12 cellular contexts compared by ENCODE assay signal in the genomic region with DNA sequence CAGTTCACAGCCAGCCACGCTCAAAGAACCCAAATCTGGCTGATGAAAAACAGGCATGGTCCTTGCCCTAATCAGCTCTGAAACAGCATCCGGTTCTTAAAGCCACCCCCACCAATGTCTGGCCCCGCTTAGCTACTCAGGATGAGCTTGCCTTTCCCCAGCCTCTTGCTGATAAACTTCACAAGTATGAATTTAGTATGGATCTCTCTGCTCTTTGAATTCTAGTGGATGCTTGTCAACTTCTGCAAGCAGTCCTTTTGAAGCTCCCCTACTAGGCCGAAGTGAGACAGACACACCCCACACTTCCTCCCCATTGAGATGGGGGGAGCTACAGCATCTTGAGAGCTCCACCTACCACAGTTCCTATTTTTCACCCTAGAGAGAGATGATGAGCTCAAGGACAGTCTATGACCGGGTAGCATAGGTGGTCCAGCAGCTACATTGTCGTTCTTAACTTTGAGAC. TPM values are rescaled to one million over a fixed set of nuclear protein-coding genes. Genes with fewer than 3 reads are reported as not detected.
DNase-seq lines count a peak whose midpoint lies in the region; ATAC-seq and TF ChIP-seq lines count a peak whose summit lies in the region.
"Had no signal": no experiment of that assay in that cellular context is flagged by ENCODE, and none has a peak within 500 bp of the region (broad histone marks: within the 10 kb centered on the region; RNA-seq: fewer than 3 reads in every experiment).

No MANE protein-coding gene starts in this region.

- no peaks in the 10 kb centered on the region for H3K79me1 ChIP-seq in mesenchymal stem cell (replicated peaks; ENCODE audit: low read length, poor library complexity, severe bottlenecking)

- H3K4me3 ChIP-seq in SK-N-SH (ENCODE audit: low read depth in 2 of 2, low read length in 1 of 2), result no peak overlapping the region
- no peak overlapping the region for H3K4me3 ChIP-seq in mesenchymal stem cell (ENCODE audit: insufficient read depth in 1 of 2, low read depth in 1 of 2, low read length in 2 of 2)
- H3K4me3 ChIP-seq: skin epidermis had no signal

- H2AFZ ChIP-seq in SK-N-SH (ENCODE audit: low read depth), result no peak overlapping the region
- H2AFZ ChIP-seq in mesenchymal stem cell (ENCODE audit: low read depth, low read length), result no peak overlapping the region

- H3K9me2 ChIP-seq in SK-N-SH, result no peaks in the 10 kb centered on the region

- H3K36me3 Mint-ChIP-seq in activated CD8-positive, alpha-beta T cell treated with anti-CD3 and anti-CD28 coated beads, Interleukin-2, amount 10 ng/mL, durations not matched to agents 7 days and 5 days (ENCODE audit: low read depth), result no peaks in the 10 kb centered on the region

- H3K27me3 ChIP-seq in SK-N-SH (ENCODE audit: insufficient read depth), result no peaks in the 10 kb centered on the region
- H3K27me3 ChIP-seq in mesenchymal stem cell (ENCODE audit: control insufficient read depth in 1 of 2, insufficient read depth in 1 of 2, low read length in 2 of 2), result peaks cover 40 to 57% of the 10 kb centered on the region in 2 experiments

- H2BK120ac ChIP-seq in mesenchymal stem cell (ENCODE audit: low read depth, low read length), result no peak overlapping the region

- peaks cover 19% of the 10 kb centered on the region for H3K9me3 Mint-ChIP-seq in activated CD8-positive, alpha-beta T cell treated with anti-CD3 and anti-CD28 coated beads, Interleukin-2, amount 10 ng/mL, durations not matched to agents 7 days and 5 days (ENCODE audit: insufficient read depth)

- H3K23ac ChIP-seq in mesenchymal stem cell (ENCODE audit: low read length in 2 of 2), result no peak overlapping the region

- H3K9me3 ChIP-seq in SK-N-SH, result 0 out of 2 replicates have a peak, but pooled peaks cover 4% of the 10 kb centered on the region
- peaks cover 24% of the 10 kb centered on the region for H3K9me3 ChIP-seq in mesenchymal stem cell (ENCODE audit: control insufficient read depth, low read length)

- H4K8ac ChIP-seq in mesenchymal stem cell (ENCODE audit: low read length), result no peak overlapping the region

- DNase-seq in SK-N-SH (peak; percentile 57), MV-4-11 (lab: John Stamatoyannopoulos, UW) (peak; percentile 38), mesenchymal stem cell (peak; percentile 17), HuH-7 (ENCODE audit: low spot score) (no peak), HK-2 (ENCODE audit: unreplicated experiment) (no peak)
- DNase-seq in activated CD8-positive, alpha-beta T cell treated with anti-CD3 and anti-CD28 coated beads, Interleukin-2, amount 10 ng/mL, durations not matched to agents 7 days and 5 days, result peak; percentile 51
- DNase-seq: NCI-H1930 had no signal

- no peaks in the 10 kb centered on the region for H3F3A ChIP-seq in SK-N-SH (replicated peaks; ENCODE audit: insufficient read depth)

- TF ChIP-seq CTCF in SK-N-SH (IDR thresholded peaks at IDR 0.05), result no peak

- H3K9ac ChIP-seq in SK-N-SH, result no peak overlapping the region
- no peak overlapping the region for H3K9ac ChIP-seq in mesenchymal stem cell (ENCODE audit: low read length)

- H3K27me3 Mint-ChIP-seq in activated CD8-positive, alpha-beta T cell treated with anti-CD3 and anti-CD28 coated beads, Interleukin-2, amount 10 ng/mL, durations not matched to agents 7 days and 5 days (ENCODE audit: low read depth), result peaks cover 17% of the 10 kb centered on the region

- H3K36me3 ChIP-seq in SK-N-SH (replicated peaks in 1 of 2; ENCODE audit: control insufficient read depth in 1 of 2, insufficient read depth in 2 of 2, low read length in 1 of 2) (peaks cover 2 to 40% of the 10 kb centered on the region in 2 experiments), mesenchymal stem cell (ENCODE audit: control insufficient read depth in 1 of 2, insufficient read depth in 2 of 2, low read depth in 1 of 2, low read length in 2 of 2) (no peaks in the 10 kb centered on the region)

- H2BK15ac ChIP-seq in mesenchymal stem cell (ENCODE audit: low read depth, poor library complexity, severe bottlenecking), result no peak overlapping the region

- H2BK5ac ChIP-seq in mesenchymal stem cell (ENCODE audit: low read depth, low read length, poor library complexity, severe bottlenecking), result no peak overlapping the region

- H4K20me1 ChIP-seq in SK-N-SH (ENCODE audit: insufficient read depth), result no peaks in the 10 kb centered on the region

- CTCF ChIA-PET in SK-N-SH (lab: Yijun Ruan, JAX), result interaction anchor here (1.1 to 2.4 kb wide), 5 partner anchors 13 to 205 kb away, joined by 3 to 11 read pairs (median 4); no protein-coding TSS in a partner anchor
- CTCF ChIA-PET in activated CD8-positive, alpha-beta T cell treated with anti-CD3 and anti-CD28 coated beads, Interleukin-2, amount 10 ng/mL, durations not matched to agents 7 days and 5 days (lab: Charles Lee), result interaction anchor here (0.8 to 6.2 kb wide), 11 partner anchors 8 to 123 kb away, joined by 3 to 76 read pairs (median 8); no protein-coding TSS in a partner anchor

- POLR2A ChIA-PET in SK-N-SH (lab: Yijun Ruan, JAX), result interaction anchor here (1.2 kb wide), 2 partner anchors 21 to 36 kb away, joined by 3 read pairs; no protein-coding TSS in a partner anchor
- POLR2A ChIA-PET in activated CD8-positive, alpha-beta T cell treated with anti-CD3 and anti-CD28 coated beads, Interleukin-2, amount 10 ng/mL, durations not matched to agents 7 days and 5 days (lab: Charles Lee), result interaction anchor here (4.1 kb wide), 1 partner anchor 12 kb away, joined by 13 read pairs; no protein-coding TSS in a partner anchor

- no peak overlapping the region for H2BK12ac ChIP-seq in mesenchymal stem cell (ENCODE audit: low read length in 2 of 2)

- WGBS in SK-N-SH (ENCODE audit: low lambda C conversion rate), result 76% methylated on average over 6 of the region's 6 CpGs
- 17% methylated on average over 4 of the region's 6 CpGs for WGBS in mesenchymal stem cell

- H3K27ac ChIP-seq in SK-N-SH (ENCODE audit: low read depth in 2 of 2, low read length in 1 of 2) (peak overlapping the region in 1 of 2 experiments; percentile 65; a peak in 2 of 4 replicates), mesenchymal stem cell (ENCODE audit: low read length, poor library complexity, severe bottlenecking) (no peak overlapping the region)
- H3K27ac ChIP-seq: epithelial cell of prostate, VCaP had no signal

- H4K91ac ChIP-seq in mesenchymal stem cell (ENCODE audit: low read length), result no peak overlapping the region

- peak overlapping the region; percentile 77 for H3K27ac Mint-ChIP-seq in activated CD8-positive, alpha-beta T cell treated with anti-CD3 and anti-CD28 coated beads, Interleukin-2, amount 10 ng/mL, durations not matched to agents 7 days and 5 days

- TF ChIP-seq RAD21 in SK-N-SH (IDR thresholded peaks at IDR 0.05; ENCODE audit: low read length), result no peak

- no peak overlapping the region for H3K4me2 ChIP-seq in SK-N-SH
- H3K4me2 ChIP-seq in mesenchymal stem cell (ENCODE audit: low read length, poor library complexity, severe bottlenecking), result no peak overlapping the region

- no peak overlapping the region for H3K14ac ChIP-seq in mesenchymal stem cell (ENCODE audit: low read length in 2 of 2)

- H3K4me1 ChIP-seq in SK-N-SH (ENCODE audit: control insufficient read depth in 1 of 2, insufficient read depth in 2 of 2, low read depth in 1 of 2, low read length in 1 of 2), result peaks cover 0 to 16% of the 10 kb centered on the region in 2 experiments; a peak in 2 of 4 replicates
- H3K4me1 ChIP-seq in mesenchymal stem cell (ENCODE audit: control insufficient read depth, insufficient read depth, low read depth, low read length), result no peaks in the 10 kb centered on the region

- no peak overlapping the region for H3K18ac ChIP-seq in mesenchymal stem cell (ENCODE audit: low read depth in 1 of 2, low read length in 2 of 2)

- ATAC-seq in SK-N-SH treated with all-trans-retinoic acid at 6 μM for 48 hours (no peak; the same call in 2 of the 3 replicates), HG03354 (IDR thresholded peaks at IDR 0.05; ENCODE audit: poor library complexity, severe bottlenecking, unreplicated experiment) (no peak)
- ATAC-seq in activated CD8-positive, alpha-beta T cell treated with anti-CD3 and anti-CD28 coated beads, Interleukin-2, amount 10 ng/mL, durations not matched to agents 7 days and 5 days, result peak; percentile 90

- peaks cover 11% of the 10 kb centered on the region for H3K4me1 Mint-ChIP-seq in activated CD8-positive, alpha-beta T cell treated with anti-CD3 and anti-CD28 coated beads, Interleukin-2, amount 10 ng/mL, durations not matched to agents 7 days and 5 days (ENCODE audit: low read depth)

- no peak overlapping the region for H2AK5ac ChIP-seq in mesenchymal stem cell (ENCODE audit: low read length, severe bottlenecking)

- no peak for TF ChIP-seq EP300 in SK-N-SH (IDR thresholded peaks at IDR 0.05; ENCODE audit: borderline replicate concordance in 1 of 2, low read depth in 1 of 2, low read length in 1 of 2)

- H3K79me2 ChIP-seq in SK-N-SH (ENCODE audit: insufficient read depth), result no peaks in the 10 kb centered on the region

- peak overlapping the region; percentile 6 for H3K4me3 Mint-ChIP-seq in activated CD8-positive, alpha-beta T cell treated with anti-CD3 and anti-CD28 coated beads, Interleukin-2, amount 10 ng/mL, durations not matched to agents 7 days and 5 days

- no peak overlapping the region for H3K4ac ChIP-seq in mesenchymal stem cell (ENCODE audit: low read depth in 1 of 2, low read length in 2 of 2)

TF ChIP-seq in SK-N-SH, 30 proteins besides CTCF, POLR2A, EP300 and RAD21:
- TF ChIP-seq TEAD4 (IDR thresholded peaks at IDR 0.05; ENCODE audit: borderline replicate concordance, insufficient read depth) (no peak), MEF2A (IDR thresholded peaks at IDR 0.05; ENCODE audit: borderline replicate concordance, low read depth) (no peak)

TF ChIP-seq in SK-N-SH treated with all-trans-retinoic acid at 6 μM for 48 hours, 23 proteins besides CTCF, POLR2A, EP300 and RAD21 (continues in another document):
- TF ChIP-seq SNAI2 (CRISPR knock-in tag; IDR thresholded peaks at IDR 0.05) (no peak), PPARA (CRISPR knock-in tag; IDR thresholded peaks at IDR 0.05; ENCODE audit: borderline replicate concordance) (no peak)

RNA-seq across cellular contexts. Expression of gene EBF4, which starts 36.7 kb away (rescaled TPM):
- polyA plus RNA-seq in SK-N-SH (2012; rRNA removed), result 15.9 and 20.6 TPM in 2 replicates
- polyA plus RNA-seq in SK-N-SH (2012; cell fraction: cytosol; rRNA removed), result 8.4 and 13.2 TPM in 2 replicates
- polyA plus RNA-seq in SK-N-SH (2012; cell fraction: nucleus; rRNA removed), result 103 and 177 TPM in 2 replicates
- not detected for total RNA-seq in activated CD8-positive, alpha-beta T cell treated with anti-CD3 and anti-CD28 coated beads, Interleukin-2, amount 10 ng/mL, durations not matched to agents 7 days and 5 days
- 2.1 TPM for polyA plus RNA-seq in mesenchymal stem cell (2013, experiment 1 of 2)
- 0.47 TPM for polyA plus RNA-seq in mesenchymal stem cell (2013, experiment 2 of 2)

Comparison
In these comparisons a context has a peak if more than half of its experiments do, and no peak if none do; other contexts are left out.
1. DNase-seq: peak in SK-N-SH (single experiment), MV-4-11 (single experiment), activated CD8-positive, alpha-beta T cell treated with anti-CD3 and anti-CD28 coated beads, Interleukin-2, amount 10 ng/mL, durations not matched to agents 7 days and 5 days (single experiment) and mesenchymal stem cell (single experiment); none in HuH-7 (single experiment) and HK-2 (single experiment).